ENCODE assay signal across 22 cellular contexts in the genomic region with DNA sequence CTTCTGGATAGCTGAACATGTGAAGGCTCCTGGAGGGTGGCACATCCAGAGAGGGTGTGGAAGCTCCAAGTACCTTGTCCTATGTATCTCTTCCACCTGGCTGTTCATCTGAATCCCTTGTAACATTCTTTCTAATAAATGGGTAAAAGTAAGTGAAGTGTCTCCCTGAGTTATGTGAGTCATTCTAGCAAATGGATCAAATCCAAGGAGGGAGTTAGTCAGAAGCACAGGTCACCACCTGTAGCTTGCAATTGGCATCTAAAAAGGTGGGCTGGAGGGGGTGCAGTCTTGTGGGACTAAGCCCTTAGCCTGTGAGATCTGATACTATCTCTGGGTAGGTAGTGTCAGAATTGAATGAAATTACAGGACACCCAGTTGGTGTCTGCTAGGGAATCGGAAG.
DNase-seq lines count a peak whose midpoint lies in the region; ATAC-seq and TF ChIP-seq lines count a peak whose summit lies in the region.
"Had no signal": no experiment of that assay in that cellular context is flagged by ENCODE, and none has a peak within 500 bp of the region (broad histone marks: within the 10 kb centered on the region; RNA-seq: fewer than 3 reads in every experiment).

No MANE protein-coding gene starts in this region.

- H3K27me3 ChIP-seq in ascending aorta, result no peaks in the 10 kb centered on the region
- H3K27me3 ChIP-seq in foreskin keratinocyte, result no peaks in the 10 kb centered on the region
- no peaks in the 10 kb centered on the region for H3K27me3 ChIP-seq in vagina
- H3K27me3 ChIP-seq: sigmoid colon had no signal

- ATAC-seq in foreskin keratinocyte, result peak; percentile 76
- ATAC-seq in GM18873 (IDR thresholded peaks at IDR 0.05; ENCODE audit: low FRiP score, unreplicated experiment), result no peak
- ATAC-seq: K562, natural killer cell had no signal

- DNase-seq in DMS 273 (lab: John Stamatoyannopoulos, UW; ENCODE audit: unreplicated experiment) (peak; percentile 19), DMS 273 treated with DMSO at 0.1 percent for 48 hours (lab: John Stamatoyannopoulos, UW) (no peak), ascending aorta (ENCODE audit: low spot score in 2 of 2) (no peak), foreskin keratinocyte (peak; percentile 70 to 86), vagina (ENCODE audit: extremely low spot score in 2 of 2) (no peak), amniotic stem cell (lab: John Stamatoyannopoulos, UW) (no peak), GM19238 (ENCODE audit: insufficient read length, low spot score) (no peak)
- DNase-seq: activated CD4-positive, alpha-beta T cell treated with anti-CD3 and anti-CD28 coated beads for 1 hour; activated naive CD4-positive, alpha-beta T cell treated with anti-CD3 and anti-CD28 coated beads, Interleukin-2, amount 50 U/mL, for 16 hours; CD4-positive, alpha-beta memory T cell; cerebellar nuclear complex; erythroblast; hippocampal formation; natural killer cell; NCI-H1417; NCI-H510A; sigmoid colon; stimulated activated CD4-positive, alpha-beta T cell treated with anti-CD3 and anti-CD28 coated beads, Interleukin-4, amount 100 ng/mL, for 24 hours; transverse colon had no signal

- no peaks in the 10 kb centered on the region for H3K9me3 ChIP-seq in ascending aorta
- H3K9me3 ChIP-seq in vagina, result no peaks in the 10 kb centered on the region
- H3K9me3 ChIP-seq: sigmoid colon, transverse colon had no signal

- H3K36me3 ChIP-seq in ascending aorta, result no peaks in the 10 kb centered on the region
- H3K36me3 ChIP-seq in vagina, result no peaks in the 10 kb centered on the region
- H3K36me3 ChIP-seq: sigmoid colon, transverse colon had no signal

- H3K4me1 ChIP-seq in ascending aorta, result peaks cover 3 to 48% of the 10 kb centered on the region in 2 donors
- H3K4me1 ChIP-seq in foreskin keratinocyte, result peaks cover 40% of the 10 kb centered on the region
- peaks cover 65% of the 10 kb centered on the region for H3K4me1 ChIP-seq in vagina

- intact Hi-C loops in ascending aorta (cut with DNase I), result no loop called here
- intact Hi-C loops in vagina (cut with DNase I), result no loop called here

- peak overlapping the region; percentile 8 to 47 for H3K27ac ChIP-seq in ascending aorta
- H3K27ac ChIP-seq in foreskin keratinocyte, result no peak overlapping the region
- peak overlapping the region; percentile 36 for H3K27ac ChIP-seq in vagina
- H3K27ac ChIP-seq: 22Rv1, transverse colon had no signal

- TF ChIP-seq POLR2A in vagina (IDR thresholded peaks at IDR 0.05), result no peak

- no peak for TF ChIP-seq CTCF in ascending aorta (IDR thresholded peaks at IDR 0.05)
- peak; percentile 4 for TF ChIP-seq CTCF in foreskin keratinocyte (conservative IDR thresholded peaks at IDR 0.05)
- TF ChIP-seq CTCF in vagina (IDR thresholded peaks at IDR 0.05), result no peak

- no peak overlapping the region for H3K4me3 ChIP-seq in ascending aorta
- no peak overlapping the region for H3K4me3 ChIP-seq in vagina
- H3K4me3 ChIP-seq: K562, sigmoid colon, transverse colon had no signal

Comparison
In these comparisons a context has a peak if more than half of its experiments do, and no peak if none do; other contexts are left out.
1. DNase-seq: peak in DMS 273 (single experiment) and foreskin keratinocyte (2 of 2); none in DMS 273 treated with DMSO at 0.1 percent for 48 hours (single experiment), ascending aorta (0 of 2), vagina (0 of 2), amniotic stem cell (single experiment) and GM19238 (single experiment).